23 cellular contexts compared by ENCODE assay signal in genomic region chr12:46499226-46499625, GRCh38.
"Had no signal": no experiment of that assay in that cellular context is flagged by ENCODE, and none has a peak within 500 bp of the region (broad histone marks: within the 10 kb centered on the region; RNA-seq: fewer than 3 reads in every experiment).

No MANE protein-coding gene starts in this region.

- H3K4me3 Mint-ChIP-seq: memory B cell; natural killer cell; stimulated activated naive CD8-positive, alpha-beta T cell treated with anti-CD3 and anti-CD28 coated beads, Interleukin-15, amount 100 ng/mL, for 72 hours had no signal

- H3K4me2 ChIP-seq: smooth muscle cell had no signal

- ATAC-seq: gastrocnemius medialis; left ventricle myocardium superior; natural killer cell; pancreas; right lobe of liver; stimulated activated naive CD8-positive, alpha-beta T cell treated with anti-CD3 and anti-CD28 coated beads, Interleukin-15, amount 100 ng/mL, for 72 hours; upper lobe of right lung had no signal

- H3K4me1 ChIP-seq: uterus had no signal

- H3K4me3 ChIP-seq: gastrocnemius medialis, lung, pancreas, right lobe of liver, smooth muscle cell, suprapubic skin, transverse colon, upper lobe of right lung, uterus had no signal

- H3K27me3 Mint-ChIP-seq: memory B cell; progenitor cell of endocrine pancreas; stimulated activated naive CD8-positive, alpha-beta T cell treated with anti-CD3 and anti-CD28 coated beads, Interleukin-15, amount 100 ng/mL, for 72 hours had no signal

- H3K27ac ChIP-seq: gastrocnemius medialis, pancreas, right lobe of liver, suprapubic skin, transverse colon, upper lobe of right lung, uterus had no signal

- H3K36me3 ChIP-seq: gastrocnemius medialis, pancreas, right lobe of liver, suprapubic skin, transverse colon, upper lobe of right lung, uterus had no signal

- DNase-seq: cortex of kidney; foreskin fibroblast; gastrocnemius medialis; head of caudate nucleus; left ventricle myocardium superior; natural killer cell; occipital lobe; pancreas; right lobe of liver; stimulated activated CD4-positive, alpha-beta T cell treated with anti-CD3 and anti-CD28 coated beads, Interleukin-12 subunit alpha, Interleukin-12 subunit beta, amount 100 ng/mL, for 4 hours; stimulated activated CD4-positive, alpha-beta T cell treated with anti-CD3 and anti-CD28 coated beads, Interleukin-1b, Interleukin-23, amount 100 ng/mL, for 48 hours; stimulated activated CD4-positive, alpha-beta T cell treated with anti-CD3 and anti-CD28 coated beads, Interleukin-4, amount 100 ng/mL, for 1 hour; stimulated activated CD8-positive, alpha-beta memory T cell treated with anti-CD3 and anti-CD28 coated beads, Interleukin-4, amount 100 ng/mL, for 48 hours; stimulated activated naive CD4-positive, alpha-beta T cell; stimulated activated naive CD8-positive, alpha-beta T cell treated with anti-CD3 and anti-CD28 coated beads, Interleukin-15, amount 100 ng/mL, for 72 hours; transverse colon; upper lobe of right lung; uterus had no signal

- H3K27ac Mint-ChIP-seq: memory B cell; natural killer cell; progenitor cell of endocrine pancreas; stimulated activated naive CD8-positive, alpha-beta T cell treated with anti-CD3 and anti-CD28 coated beads, Interleukin-15, amount 100 ng/mL, for 72 hours had no signal

- H3K9me3 ChIP-seq: gastrocnemius medialis, pancreas, upper lobe of right lung, uterus had no signal

- H3K27me3 ChIP-seq: gastrocnemius medialis, pancreas, right lobe of liver, suprapubic skin, transverse colon, upper lobe of right lung, uterus had no signal
